19 cellular contexts compared by ENCODE assay signal in genomic region chr2:26991717-26992116, GRCh38. TPM values are rescaled to one million over a fixed set of nuclear protein-coding genes. Genes with fewer than 3 reads are reported as not detected.
DNase-seq lines count a peak whose midpoint lies in the region; ATAC-seq, FAIRE-seq and TF ChIP-seq lines count a peak whose summit lies in the region.
"Had no signal": no experiment of that assay in that cellular context is flagged by ENCODE, and none has a peak within 500 bp of the region (broad histone marks: within the 10 kb centered on the region; RNA-seq: fewer than 3 reads in every experiment).

No MANE protein-coding gene starts in this region.

- WGBS in right lobe of liver (ENCODE audit: insufficient coverage, low coverage, low lambda C conversion rate, missing lambda C conversion rate) = 30% methylated on average over 5 of the region's 5 CpGs
- WGBS in small intestine, 3 donors = 17 to 59% (median 48%) methylated on average over 5 of the region's 5 CpGs

- ATAC-seq in left colon = peak; percentile 89
- ATAC-seq in right lobe of liver = peak; percentile 85 to 97 (median 92)
- ATAC-seq in GM21723 (IDR thresholded peaks at IDR 0.05; ENCODE audit: unreplicated experiment) = no peak
- ATAC-seq in HG03342 (IDR thresholded peaks at IDR 0.05; ENCODE audit: unreplicated experiment) = no peak
- ATAC-seq: A549, GM23338, HCT116 had no signal

- no peak for FAIRE-seq in small intestine (lab: Jason Lieb, UNC)
- FAIRE-seq: A549, GM19239, H54 had no signal

- DNase-seq in left colon (no peak), right lobe of liver (peak in 1 of 3 donors; percentile 71), small intestine (peak; percentile 85), NCI-H1694 treated with DMSO at 0.1 percent for 48 hours (lab: John Stamatoyannopoulos, UW) (no peak)
- DNase-seq: AML-193; CD4-positive, alpha-beta memory T cell; DMS79 treated with DMSO at 0.1 percent for 48 hours; GF-D8; HFFc6 had no signal

- no peak overlapping the region for H3K4me3 ChIP-seq in BLaER1 treated with 17β-estradiol and CSF1 and Interleukin-3, amounts not matched to agents 10 nM and 100 nM
- no peak overlapping the region for H3K4me3 ChIP-seq in right lobe of liver
- no peak overlapping the region for H3K4me3 ChIP-seq in small intestine (ENCODE audit: low read depth in 1 of 2, low read length in 2 of 2)
- H3K4me3 ChIP-seq: A549, GM23338 had no signal

- TF ChIP-seq CTCF in right lobe of liver (IDR thresholded peaks at IDR 0.05) = no peak

- H3K9me3 ChIP-seq in BLaER1 treated with 17β-estradiol and CSF1 and Interleukin-3, amounts not matched to agents 10 nM and 100 nM (replicated peaks in 1 of 11) = no peaks in the 10 kb centered on the region
- H3K9me3 ChIP-seq in right lobe of liver (no peaks in the 10 kb centered on the region), small intestine (ENCODE audit: control insufficient read depth, low read depth) (no peaks in the 10 kb centered on the region)
- H3K9me3 ChIP-seq: A549 had no signal

- peaks cover 0 to 22% (median 5%) of the 10 kb centered on the region in 11 experiments; a peak in 7 of 22 replicates for H3K27me3 ChIP-seq in BLaER1 treated with 17β-estradiol and CSF1 and Interleukin-3, amounts not matched to agents 10 nM and 100 nM
- H3K27me3 ChIP-seq in right lobe of liver (no peaks in the 10 kb centered on the region), small intestine (ENCODE audit: control insufficient read depth in 2 of 2, insufficient read depth in 2 of 2, low read length in 2 of 2) (no peaks in the 10 kb centered on the region)

- peaks cover 0 to 25% (median 0%) of the 10 kb centered on the region in 11 experiments; a peak in 3 of 22 replicates for H4K20me1 ChIP-seq in BLaER1 treated with 17β-estradiol and CSF1 and Interleukin-3, amounts not matched to agents 10 nM and 100 nM

- intact Hi-C loops in left colon (cut with DNase I, micrococcal nuclease) = no loop called here
- intact Hi-C loops in right lobe of liver (cut with DNase I) = no loop called here

- no peaks in the 10 kb centered on the region for H3K36me3 ChIP-seq in BLaER1 treated with 17β-estradiol and CSF1 and Interleukin-3, amounts not matched to agents 10 nM and 100 nM
- H3K36me3 ChIP-seq in right lobe of liver (no peaks in the 10 kb centered on the region), small intestine (ENCODE audit: control insufficient read depth in 2 of 2, insufficient read depth in 2 of 2, low read length in 2 of 2) (no peaks in the 10 kb centered on the region)

- H3K4me1 ChIP-seq in BLaER1 treated with 17β-estradiol and CSF1 and Interleukin-3, amounts not matched to agents 10 nM and 100 nM = peaks cover 5 to 12% (median 7%) of the 10 kb centered on the region in 10 experiments; a peak in 13 of 20 replicates
- H3K4me1 ChIP-seq in right lobe of liver (peaks cover 0 to 25% (median 10%) of the 10 kb centered on the region in 4 donors), small intestine (ENCODE audit: control insufficient read depth in 2 of 2, insufficient read depth in 1 of 2, low read depth in 1 of 2, low read length in 1 of 2) (peaks cover 0 to 2% of the 10 kb centered on the region in 2 donors)

- no peak overlapping the region for H3K9ac ChIP-seq in BLaER1 treated with 17β-estradiol and CSF1 and Interleukin-3, amounts not matched to agents 10 nM and 100 nM
- H3K9ac ChIP-seq: KMS-11 had no signal

- H3K27ac ChIP-seq in BLaER1 treated with 17β-estradiol and CSF1 and Interleukin-3, amounts not matched to agents 10 nM and 100 nM = no peak overlapping the region
- H3K27ac ChIP-seq in right lobe of liver = peak overlapping the region in 2 of 3 donors; percentile 49 to 58
- no peak overlapping the region for H3K27ac ChIP-seq in small intestine (ENCODE audit: low read depth in 1 of 2, low read length in 1 of 2)
- H3K27ac ChIP-seq: 22Rv1, A549, KMS-11 had no signal

- peak overlapping the region in 7 of 11 experiments; percentile 3 to 45 (median 34); a peak in 5 of 22 replicates for H3K4me2 ChIP-seq in BLaER1 treated with 17β-estradiol and CSF1 and Interleukin-3, amounts not matched to agents 10 nM and 100 nM
- H3K4me2 ChIP-seq: A549, GM23338, KMS-11 had no signal

- TF ChIP-seq POLR2A in right lobe of liver (IDR thresholded peaks at IDR 0.05) = no peak

RNA-seq across cellular contexts. Expression of gene MAPRE3, which starts 21.3 kb away (rescaled TPM):
- 10 to 100 TPM; 27.9 to 31.4 TPM for total RNA-seq in left colon
- 10 to 100 TPM; 13.7 to 22.3 (median 17.3) TPM for total RNA-seq in right lobe of liver
- 10 to 100 TPM in 1 of 3 donors, 1 to 10 TPM in 2; 2.9 to 11.1 (median 3.0) TPM for polyA plus RNA-seq in small intestine

RNA-seq across cellular contexts. Expression of gene TMEM214, which starts 41.0 kb away (rescaled TPM):
- total RNA-seq in left colon (10 to 100 TPM; 70.2 to 89.7 TPM), right lobe of liver (10 to 100 TPM; 29.1 to 62.7 (median 50.0) TPM)
- polyA plus RNA-seq in small intestine = 10 to 100 TPM; 27.5 to 50.4 (median 29.2) TPM

RNA-seq across cellular contexts. Expression of gene AGBL5, which starts 59.8 kb away (rescaled TPM):
- total RNA-seq in left colon (10 to 100 TPM; 14.7 to 16.1 TPM), right lobe of liver (1 to 10 TPM; 3.9 to 7.4 (median 6.4) TPM)
- polyA plus RNA-seq in small intestine = 10 to 100 TPM in 1 of 3 donors, 1 to 10 TPM in 2; 6.0 to 11.1 (median 6.5) TPM

Comparison
In these comparisons a context has a peak if more than half of its experiments do, and no peak if none do; other contexts are left out.
1. H3K27ac ChIP-seq: peak in right lobe of liver (2 of 3); none in BLaER1 treated with 17β-estradiol and CSF1 and Interleukin-3, amounts not matched to agents 10 nM and 100 nM (0 of 11) and small intestine (0 of 2).
2. ATAC-seq: peak in left colon (single experiment) and right lobe of liver (4 of 4); none in GM21723 (single experiment) and HG03342 (single experiment).